In genomic region chr17:29840884-29841283, GRCh38 we compare ENCODE assay signal across 19 cellular contexts.
DNase-seq lines count a peak whose midpoint lies in the region; ATAC-seq and TF ChIP-seq lines count a peak whose summit lies in the region.
"Had no signal": no experiment of that assay in that cellular context is flagged by ENCODE, and none has a peak within 500 bp of the region (broad histone marks: within the 10 kb centered on the region; RNA-seq: fewer than 3 reads in every experiment).

No MANE protein-coding gene starts in this region.

- H3K79me2 ChIP-seq in PC-3 (ENCODE audit: low read length) = no peaks in the 10 kb centered on the region

- no peak overlapping the region for H2BK12ac ChIP-seq in mesenchymal stem cell (ENCODE audit: low read length in 2 of 2)

- H3K14ac ChIP-seq in mesenchymal stem cell (ENCODE audit: low read length in 2 of 2) = no peak overlapping the region

- H2BK120ac ChIP-seq in mesenchymal stem cell (ENCODE audit: low read depth, low read length) = no peak overlapping the region

- 0 out of 2 replicates have a peak, but pooled peaks cover 3% of the 10 kb centered on the region for H3K4me1 ChIP-seq in PC-3 (ENCODE audit: insufficient read depth, low read length)
- H3K4me1 ChIP-seq in mesenchymal stem cell (ENCODE audit: control insufficient read depth, insufficient read depth, low read depth, low read length) = peaks cover 15% of the 10 kb centered on the region
- no peaks in the 10 kb centered on the region for H3K4me1 ChIP-seq in body of pancreas

- CTCF ChIA-PET in PC-3 (lab: Charles Lee) = no interaction called here

- TF ChIP-seq CTCF in PC-3 (conservative IDR thresholded peaks at IDR 0.05; ENCODE audit: low read depth, low read length) = no peak
- no peak for TF ChIP-seq CTCF in epithelial cell of esophagus (IDR thresholded peaks at IDR 0.05; ENCODE audit: insufficient read depth, low read depth, low read length, missing control alignments)
- TF ChIP-seq CTCF in body of pancreas (IDR thresholded peaks at IDR 0.05) = no peak

- no peak overlapping the region for H3K23ac ChIP-seq in mesenchymal stem cell (ENCODE audit: low read length in 2 of 2)

- no TSS peak for BruUV-seq in PC-3 (replicated peaks; lab: Mats Ljungman, UMichigan)

- intact Hi-C loops in PC-3 (cut with micrococcal nuclease) = no loop called here
- intact Hi-C loops in body of pancreas (cut with DNase I) = no loop called here

- no peak overlapping the region for H2BK5ac ChIP-seq in mesenchymal stem cell (ENCODE audit: low read depth, low read length, poor library complexity, severe bottlenecking)

- H4K8ac ChIP-seq in mesenchymal stem cell (ENCODE audit: low read length) = no peak overlapping the region

- no peaks in the 10 kb centered on the region for H3K9me2 ChIP-seq in PC-3 (replicated peaks; ENCODE audit: low read length)

- H3F3A ChIP-seq in PC-3 (ENCODE audit: low read length, unreplicated experiment) = no peaks in the 10 kb centered on the region

- H3K4me3 ChIP-seq in PC-3 (ENCODE audit: low read length) (no peak overlapping the region), epithelial cell of esophagus (ENCODE audit: low read length) (no peak overlapping the region), mesenchymal stem cell (ENCODE audit: insufficient read depth in 1 of 2, low read depth in 1 of 2, low read length in 2 of 2) (no peak overlapping the region), body of pancreas (no peak overlapping the region)
- H3K4me3 ChIP-seq: neural progenitor cell, sigmoid colon, transverse colon had no signal

- ATAC-seq in PC-3 (no peak), body of pancreas (no peak), GM18909 (IDR thresholded peaks at IDR 0.05; ENCODE audit: poor library complexity, unreplicated experiment) (no peak)
- ATAC-seq: T-helper 17 cell had no signal

- H2BK15ac ChIP-seq in mesenchymal stem cell (ENCODE audit: low read depth, poor library complexity, severe bottlenecking) = no peak overlapping the region

- H3K9me3 ChIP-seq in PC-3 (ENCODE audit: low read length) (no peaks in the 10 kb centered on the region), mesenchymal stem cell (ENCODE audit: control insufficient read depth, low read length) (no peaks in the 10 kb centered on the region), body of pancreas (no peaks in the 10 kb centered on the region)
- H3K9me3 ChIP-seq: sigmoid colon, transverse colon had no signal

- no peak overlapping the region for H4K91ac ChIP-seq in mesenchymal stem cell (ENCODE audit: low read length)

- peaks cover 31% of the 10 kb centered on the region for H3K79me1 ChIP-seq in mesenchymal stem cell (replicated peaks; ENCODE audit: low read length, poor library complexity, severe bottlenecking)

- H2AK5ac ChIP-seq in mesenchymal stem cell (ENCODE audit: low read length, severe bottlenecking) = no peak overlapping the region

- no peaks in the 10 kb centered on the region for H4K20me1 ChIP-seq in PC-3 (ENCODE audit: low read length)

- TF ChIP-seq POLR2A in body of pancreas (IDR thresholded peaks at IDR 0.05) = no peak

- H3K9ac ChIP-seq in PC-3 (ENCODE audit: low read length) = no peak overlapping the region
- no peak overlapping the region for H3K9ac ChIP-seq in mesenchymal stem cell (ENCODE audit: low read length)
- H3K9ac ChIP-seq: neural progenitor cell had no signal

- no peaks in the 10 kb centered on the region for H3K27me3 ChIP-seq in PC-3 (ENCODE audit: low read length)
- no peaks in the 10 kb centered on the region for H3K27me3 ChIP-seq in mesenchymal stem cell (ENCODE audit: control insufficient read depth in 1 of 2, insufficient read depth in 1 of 2, low read length in 2 of 2)
- no peaks in the 10 kb centered on the region for H3K27me3 ChIP-seq in body of pancreas
- H3K27me3 ChIP-seq: neural progenitor cell, sigmoid colon, transverse colon had no signal

- no peak overlapping the region for H3K4ac ChIP-seq in mesenchymal stem cell (ENCODE audit: low read depth in 1 of 2, low read length in 2 of 2)

- H3K27ac ChIP-seq in PC-3 (ENCODE audit: low read length) (no peak overlapping the region), mesenchymal stem cell (ENCODE audit: low read length, poor library complexity, severe bottlenecking) (peak overlapping the region; percentile 24), body of pancreas (no peak overlapping the region)
- H3K27ac ChIP-seq: neural progenitor cell, sigmoid colon, transverse colon had no signal

- no peak overlapping the region for H3K18ac ChIP-seq in mesenchymal stem cell (ENCODE audit: low read depth in 1 of 2, low read length in 2 of 2)

- no peak overlapping the region for H3K4me2 ChIP-seq in PC-3 (ENCODE audit: low read length)
- H3K4me2 ChIP-seq in mesenchymal stem cell (ENCODE audit: low read length, poor library complexity, severe bottlenecking) = no peak overlapping the region
- H3K4me2 ChIP-seq: neural progenitor cell had no signal

- POLR2A ChIA-PET in PC-3 (lab: Charles Lee; ENCODE audit: unreplicated experiment) = no interaction called here

- no peak overlapping the region for H2AFZ ChIP-seq in PC-3 (ENCODE audit: low read length)
- no peak overlapping the region for H2AFZ ChIP-seq in mesenchymal stem cell (ENCODE audit: low read depth, low read length)
- H2AFZ ChIP-seq: neural progenitor cell had no signal

- DNase-seq in AG08395 (ENCODE audit: low spot score) (peak; percentile 44), PC-3 (peak; percentile 20), epithelial cell of esophagus (ENCODE audit: low read depth) (peak; percentile 65), mesenchymal stem cell (peak; percentile 50), body of pancreas (no peak), RPMI8226 (no peak)
- no peak for DNase-seq in activated CD4-positive, alpha-beta T cell treated with anti-CD3 and anti-CD28 coated beads, Interleukin-2, amount 50 U/mL, for 4 hours
- DNase-seq: activated effector memory CD4-positive, alpha-beta T cell treated with anti-CD3 and anti-CD28 coated beads, Interleukin-2, amount 50 U/mL, for 16 hours; anterior cingulate cortex; GDM1; MV-4-11; NCI-H2107; NCI-H774; sigmoid colon; stimulated activated CD4-positive, alpha-beta T cell treated with anti-CD3 and anti-CD28 coated beads, Interleukin-4, amount 100 ng/mL, for 4 hours; T-helper 17 cell; transverse colon had no signal

- H3K36me3 ChIP-seq in PC-3 (ENCODE audit: low read depth, low read length) = no peaks in the 10 kb centered on the region
- H3K36me3 ChIP-seq in mesenchymal stem cell (ENCODE audit: control insufficient read depth in 1 of 2, insufficient read depth in 2 of 2, low read depth in 1 of 2, low read length in 2 of 2) = peaks cover 0 to 12% of the 10 kb centered on the region in 2 experiments
- H3K36me3 ChIP-seq in body of pancreas (replicated peaks in 1 of 2; ENCODE audit: insufficient read depth in 1 of 2, low read depth in 2 of 2) = no peaks in the 10 kb centered on the region
- H3K36me3 ChIP-seq: neural progenitor cell, sigmoid colon, transverse colon had no signal

Comparison
In these comparisons a context has a peak if more than half of its experiments do, and no peak if none do; other contexts are left out.
1. DNase-seq: peak in AG08395 (single experiment), PC-3 (single experiment), epithelial cell of esophagus (single experiment) and mesenchymal stem cell (single experiment); none in activated CD4-positive, alpha-beta T cell treated with anti-CD3 and anti-CD28 coated beads, Interleukin-2, amount 50 U/mL, for 4 hours (0 of 2), body of pancreas (0 of 4) and RPMI8226 (single experiment).